In genomic region chr6:121437861-121438651, GRCh38 we compare ENCODE assay signal across 8 cellular contexts. TPM values are rescaled to one million over a fixed set of nuclear protein-coding genes. Genes with fewer than 3 reads are reported as not detected.
DNase-seq lines count a peak whose midpoint lies in the region; ATAC-seq and TF ChIP-seq lines count a peak whose summit lies in the region.

No MANE protein-coding gene starts in this region.

- TF ChIP-seq EP300 in esophagus muscularis mucosa (IDR thresholded peaks at IDR 0.05): peak; percentile 94

- H3K27ac Mint-ChIP-seq in natural killer cell treated with Interleukin-12 subunit alpha and Interleukin-12 subunit beta and Interleukin-15 and Interleukin-18, amount 100 ng/mL, for 72 hours: no peak overlapping the region

- H3K36me3 Mint-ChIP-seq in natural killer cell treated with Interleukin-12 subunit alpha and Interleukin-12 subunit beta and Interleukin-15 and Interleukin-18, amount 100 ng/mL, for 72 hours: no peaks in the 10 kb centered on the region

- H3K4me3 ChIP-seq in BJ (ENCODE audit: low read depth, low read length): peak overlapping the region; percentile 85
- peak overlapping the region; percentile 32 to 63 (median 43) for H3K4me3 ChIP-seq in Peyer's patch
- H3K4me3 ChIP-seq in esophagus muscularis mucosa: peak overlapping the region; percentile 69 to 81 (median 72)

- H3K9me3 ChIP-seq in Peyer's patch (no peaks in the 10 kb centered on the region), esophagus muscularis mucosa (no peaks in the 10 kb centered on the region)

- H3K27me3 ChIP-seq in BJ (ENCODE audit: control insufficient read depth, insufficient read depth, low read length) (no peaks in the 10 kb centered on the region), Peyer's patch (no peaks in the 10 kb centered on the region), esophagus muscularis mucosa (no peaks in the 10 kb centered on the region)

- DNase-seq in BJ (ENCODE audit: low read depth) (no peak), Peyer's patch (no peak), esophagus muscularis mucosa (ENCODE audit: extremely low spot score) (no peak), NCI-H510A treated with DMSO at 0.1 percent for 48 hours (lab: John Stamatoyannopoulos, UW) (no peak), erythroblast (lab: John Stamatoyannopoulos, UW) (no peak), D341Med (ENCODE audit: low spot score) (no peak)
- no peak for DNase-seq in natural killer cell treated with Interleukin-12 subunit alpha and Interleukin-12 subunit beta and Interleukin-15 and Interleukin-18, amount 100 ng/mL, for 72 hours (ENCODE audit: low spot score)
- no peak for DNase-seq in activated naive CD4-positive, alpha-beta T cell treated with Interleukin-2 at 50 U/mL for 16 hours

- WGBS in esophagus muscularis mucosa: 14% methylated on average over 16 of the region's 17 CpGs

- peak overlapping the region; percentile 32 to 86 (median 68) for H3K27ac ChIP-seq in Peyer's patch
- H3K27ac ChIP-seq in esophagus muscularis mucosa (replicated peaks in 1 of 4): peak overlapping the region; percentile 87 to 94 (median 92)

- TF ChIP-seq POLR2A in Peyer's patch (IDR thresholded peaks at IDR 0.05) (no peak), esophagus muscularis mucosa (IDR thresholded peaks at IDR 0.05; ENCODE audit: low read depth) (peak; percentile 11), erythroblast (IDR thresholded peaks at IDR 0.05; ENCODE audit: low read length) (no peak)

- H3K4me1 Mint-ChIP-seq in natural killer cell treated with Interleukin-12 subunit alpha and Interleukin-12 subunit beta and Interleukin-15 and Interleukin-18, amount 100 ng/mL, for 72 hours (ENCODE audit: low read depth in 2 of 2): peaks cover 4 to 5% of the 10 kb centered on the region in 2 donors

- peaks cover 0 to 4% (median 0%) of the 10 kb centered on the region in 4 donors for H3K4me1 ChIP-seq in Peyer's patch
- H3K4me1 ChIP-seq in esophagus muscularis mucosa: peaks cover 2 to 59% (median 47%) of the 10 kb centered on the region in 4 donors

- no peaks in the 10 kb centered on the region for H3K9me3 Mint-ChIP-seq in natural killer cell treated with Interleukin-12 subunit alpha and Interleukin-12 subunit beta and Interleukin-15 and Interleukin-18, amount 100 ng/mL, for 72 hours

- TF ChIP-seq CTCF in BJ (IDR thresholded peaks at IDR 0.05; ENCODE audit: insufficient read depth, low read depth, low read length) (no peak), Peyer's patch (IDR thresholded peaks at IDR 0.05) (no peak), esophagus muscularis mucosa (IDR thresholded peaks at IDR 0.05) (no peak)

- intact Hi-C loops in esophagus muscularis mucosa (cut with DNase I): loop anchor here (5.0 kb wide), 2 partner anchors 64 to 154 kb away; no protein-coding TSS in a partner anchor

- no peak for ATAC-seq in natural killer cell treated with Interleukin-12 subunit alpha and Interleukin-12 subunit beta and Interleukin-15 and Interleukin-18, amount 100 ng/mL, for 72 hours

- CTCF ChIA-PET in BJ (lab: Yijun Ruan, JAX): interaction anchor here (0.6 to 3.8 kb wide), 5 partner anchors 107 to 412 kb away, joined by 3 to 26 read pairs (median 3); no protein-coding TSS in a partner anchor

- H3K4me3 Mint-ChIP-seq in natural killer cell treated with Interleukin-12 subunit alpha and Interleukin-12 subunit beta and Interleukin-15 and Interleukin-18, amount 100 ng/mL, for 72 hours: peak overlapping the region; percentile 56

- POLR2A ChIA-PET in BJ (lab: Charles Lee): no interaction called here

- H3K27me3 Mint-ChIP-seq in natural killer cell treated with Interleukin-12 subunit alpha and Interleukin-12 subunit beta and Interleukin-15 and Interleukin-18, amount 100 ng/mL, for 72 hours: peaks cover 21 to 44% of the 10 kb centered on the region in 2 donors

- H3K36me3 ChIP-seq in BJ (ENCODE audit: control insufficient read depth, insufficient read depth, low read length) (peaks cover 1% of the 10 kb centered on the region; the same call in 1 of the 2 replicates), Peyer's patch (no peaks in the 10 kb centered on the region), esophagus muscularis mucosa (no peaks in the 10 kb centered on the region)

RNA-seq across cellular contexts. Expression of gene GJA1, which starts 2.6 kb away (rescaled TPM):
- 175 and 306 TPM in 2 replicates for polyA plus RNA-seq in BJ (2011; rRNA removed)
- polyA minus RNA-seq in BJ (2011; rRNA and poly(A)+ RNA removed): 105 and 157 TPM in 2 replicates
- 10 to 100 TPM in 2 of 4 donors, 1 to 10 TPM in 2; 4.6 to 19.8 (median 13.2) TPM for total RNA-seq in Peyer's patch
- 100 to 1,000 TPM; 240 to 502 (median 375) TPM for total RNA-seq in esophagus muscularis mucosa
- total RNA-seq in natural killer cell treated with Interleukin-12 subunit alpha and Interleukin-12 subunit beta and Interleukin-15 and Interleukin-18, amount 100 ng/mL, for 72 hours: not detected

Comparison
In these comparisons a context has a peak if more than half of its experiments do, and no peak if none do; other contexts are left out.
1. RNA of gene GJA1, which starts 2.6 kb away (total RNA-seq): 240 to 502 TPM in esophagus muscularis mucosa; 4.6 to 19.8 TPM in Peyer's patch and not detected in natural killer cell treated with Interleukin-12 subunit alpha and Interleukin-12 subunit beta and Interleukin-15 and Interleukin-18, amount 100 ng/mL, for 72 hours; every median in the first group is over 10 times any median in the second.
2. Peak in every context shown above with its lines, with median percentiles within 50 percentile points of each other: H3K4me3 ChIP-seq.